9 cellular contexts compared by ENCODE assay signal in genomic region chr2:54634012-54634411, GRCh38.
DNase-seq lines count a peak whose midpoint lies in the region; ATAC-seq, FAIRE-seq and TF ChIP-seq lines count a peak whose summit lies in the region.
"Had no signal": no experiment of that assay in that cellular context is flagged by ENCODE, and none has a peak within 500 bp of the region (broad histone marks: within the 10 kb centered on the region; RNA-seq: fewer than 3 reads in every experiment).

No MANE protein-coding gene starts in this region.

- H3K27ac ChIP-seq in left ventricle myocardium inferior (replicated peaks) (peak overlapping the region; percentile 90), GM12878 (ENCODE audit: control insufficient read depth, insufficient read depth) (peak overlapping the region; percentile 95), upper lobe of right lung (peak overlapping the region; percentile 61)

- H3K27me3 ChIP-seq in left ventricle myocardium inferior (ENCODE audit: low read depth) (no peaks in the 10 kb centered on the region), GM12878 (replicated peaks in 1 of 2; ENCODE audit: control insufficient read depth in 2 of 2, insufficient read depth in 2 of 2, low read length in 1 of 2) (no peaks in the 10 kb centered on the region), upper lobe of right lung (no peaks in the 10 kb centered on the region)

- peaks cover 100% of the 10 kb centered on the region for H3K4me1 ChIP-seq in left ventricle myocardium inferior
- H3K4me1 ChIP-seq in GM12878 (ENCODE audit: control insufficient read depth, insufficient read depth, low read length): peaks cover 57% of the 10 kb centered on the region
- peaks cover 64% of the 10 kb centered on the region for H3K4me1 ChIP-seq in upper lobe of right lung

- peak overlapping the region; percentile 61 for H3K9ac ChIP-seq in GM12878 (ENCODE audit: control insufficient read depth, insufficient read depth, low read length)

- H2AFZ ChIP-seq in GM12878 (ENCODE audit: control insufficient read depth, low read depth, low read length): no peak overlapping the region

- TF ChIP-seq EP300 in GM12878 (IDR thresholded peaks at IDR 0.05; ENCODE audit: borderline replicate concordance in 1 of 2, control insufficient read depth in 1 of 2, low read depth in 2 of 2, low read length in 2 of 2): no peak

- ATAC-seq in Right ventricle myocardium inferior: no peak
- 0 out of 3 replicates have a peak, but pooled peaks have one; percentile 1 for ATAC-seq in GM12878
- ATAC-seq in upper lobe of right lung: no peak
- ATAC-seq in HG03565 (IDR thresholded peaks at IDR 0.05; ENCODE audit: unreplicated experiment): no peak
- ATAC-seq in GM21576 (IDR thresholded peaks at IDR 0.05; ENCODE audit: unreplicated experiment): no peak

- in situ Hi-C loops in GM12878 (cut with MboI): no loop called here

- RAD21 ChIA-PET in GM12878 (lab: Charles Lee; ENCODE audit: unreplicated experiment): interaction anchor here (0.7 to 3.9 kb wide), 27 partner anchors 9 to 110 kb away, joined by 3 to 56 read pairs (median 6); no protein-coding TSS in a partner anchor

- H3K79me2 ChIP-seq in GM12878 (ENCODE audit: control insufficient read depth, insufficient read depth, low read length): peaks cover 36% of the 10 kb centered on the region

- CTCF ChIA-PET in GM12878 (lab: Yijun Ruan, JAX): interaction anchor here (0.8 to 3.8 kb wide), 14 partner anchors 9 to 110 kb away, joined by 3 to 31 read pairs (median 4); no protein-coding TSS in a partner anchor

- H3K4me3 ChIP-seq in left ventricle myocardium inferior: peak overlapping the region; percentile 42
- peak overlapping the region; percentile 38; the same call in 1 of the 2 replicates for H3K4me3 ChIP-seq in GM12878
- H3K4me3 ChIP-seq in upper lobe of right lung: no peak overlapping the region

- no peak for TF ChIP-seq RAD21 in GM12878 (IDR thresholded peaks at IDR 0.05; ENCODE audit: insufficient read depth, low read depth, low read length)

- SMC1A ChIA-PET in GM12878 (lab: Charles Lee; ENCODE audit: uncharacterized antibody, unreplicated experiment): interaction anchor here (0.6 to 6.4 kb wide), 32 partner anchors 10 to 277 kb away, joined by 3 to 86 read pairs (median 6); no protein-coding TSS in a partner anchor

- H3K4me2 ChIP-seq in GM12878 (ENCODE audit: control insufficient read depth, insufficient read depth): peak overlapping the region; percentile 61

- 47% methylated on average over 3 of the region's 3 CpGs for WGBS in GM12878 (ENCODE audit: insufficient coverage, insufficient replicate concordance, low lambda C conversion rate, missing lambda C conversion rate)

- no peaks in the 10 kb centered on the region; the same call in 1 of the 2 replicates for H4K20me1 ChIP-seq in GM12878 (ENCODE audit: control insufficient read depth, insufficient read depth)

- H3K9me3 ChIP-seq in left ventricle myocardium inferior (replicated peaks): no peaks in the 10 kb centered on the region
- H3K9me3 ChIP-seq in GM12878 (replicated peaks; ENCODE audit: control insufficient read depth, insufficient read depth, low read length): no peaks in the 10 kb centered on the region; the same call in 2 of the 3 replicates
- H3K9me3 ChIP-seq in upper lobe of right lung: no peaks in the 10 kb centered on the region

- FAIRE-seq in GM12878 (lab: Jason Lieb, UNC): no peak

- intact Hi-C loops in left ventricle myocardium inferior (cut with micrococcal nuclease): loop anchor here (10.0 kb wide), 1 partner anchor 109 kb away; no protein-coding TSS in a partner anchor
- intact Hi-C loops in Right ventricle myocardium inferior (cut with DNase I): no loop called here
- intact Hi-C loops in GM12878 (cut with micrococcal nuclease; ENCODE audit: unreplicated experiment): loop anchor here (1.0 to 10.0 kb wide), 6 partner anchors 47 to 529 kb away; no protein-coding TSS in a partner anchor
- intact Hi-C loops in upper lobe of right lung (cut with DNase I): no loop called here

- DNase-seq in left ventricle myocardium inferior (no peak), Right ventricle myocardium inferior (ENCODE audit: missing footprints) (no peak), GM12878 (ENCODE audit: low read depth, low spot score) (no peak), myocyte (ENCODE audit: low read depth) (peak; percentile 13), upper lobe of right lung (no peak), MV-4-11 (lab: John Stamatoyannopoulos, UW) (no peak)
- DNase-seq: NCI-H748 treated with DMSO at 0.1 percent for 48 hours had no signal

- no peak for TF ChIP-seq POLR2A in GM12878 (IDR thresholded peaks at IDR 0.05; ENCODE audit: low read depth, low read length)

- BruUV-seq in GM12878 (replicated peaks; lab: Mats Ljungman, UMichigan): no TSS peak

- no peak for TF ChIP-seq CTCF in left ventricle myocardium inferior (IDR thresholded peaks at IDR 0.05; ENCODE audit: borderline replicate concordance)
- TF ChIP-seq CTCF in GM12878 (IDR thresholded peaks at IDR 0.05 in 2 of 3, conservative IDR thresholded peaks at IDR 0.05 in 1 of 3; ENCODE audit: control insufficient read depth in 2 of 3, extremely low read depth in 1 of 3, insufficient read depth in 1 of 3, low read depth in 3 of 3, low read length in 3 of 3): no peak
- TF ChIP-seq CTCF in upper lobe of right lung (IDR thresholded peaks at IDR 0.05): no peak

- POLR2A ChIA-PET in GM12878 (lab: Charles Lee): interaction anchor here (0.8 to 4.0 kb wide), 15 partner anchors 10 to 110 kb away, joined by 3 to 40 read pairs (median 8); no protein-coding TSS in a partner anchor

- H3K36me3 ChIP-seq in left ventricle myocardium inferior (peaks cover 77% of the 10 kb centered on the region), GM12878 (ENCODE audit: control insufficient read depth in 2 of 2, insufficient read depth in 2 of 2, low read length in 1 of 2) (peaks cover 40 to 47% of the 10 kb centered on the region in 2 experiments), upper lobe of right lung (peaks cover 93% of the 10 kb centered on the region)

TF ChIP-seq in GM12878, 131 proteins besides CTCF, POLR2A, EP300 and RAD21:
- TF ChIP-seq, protein P1, sequence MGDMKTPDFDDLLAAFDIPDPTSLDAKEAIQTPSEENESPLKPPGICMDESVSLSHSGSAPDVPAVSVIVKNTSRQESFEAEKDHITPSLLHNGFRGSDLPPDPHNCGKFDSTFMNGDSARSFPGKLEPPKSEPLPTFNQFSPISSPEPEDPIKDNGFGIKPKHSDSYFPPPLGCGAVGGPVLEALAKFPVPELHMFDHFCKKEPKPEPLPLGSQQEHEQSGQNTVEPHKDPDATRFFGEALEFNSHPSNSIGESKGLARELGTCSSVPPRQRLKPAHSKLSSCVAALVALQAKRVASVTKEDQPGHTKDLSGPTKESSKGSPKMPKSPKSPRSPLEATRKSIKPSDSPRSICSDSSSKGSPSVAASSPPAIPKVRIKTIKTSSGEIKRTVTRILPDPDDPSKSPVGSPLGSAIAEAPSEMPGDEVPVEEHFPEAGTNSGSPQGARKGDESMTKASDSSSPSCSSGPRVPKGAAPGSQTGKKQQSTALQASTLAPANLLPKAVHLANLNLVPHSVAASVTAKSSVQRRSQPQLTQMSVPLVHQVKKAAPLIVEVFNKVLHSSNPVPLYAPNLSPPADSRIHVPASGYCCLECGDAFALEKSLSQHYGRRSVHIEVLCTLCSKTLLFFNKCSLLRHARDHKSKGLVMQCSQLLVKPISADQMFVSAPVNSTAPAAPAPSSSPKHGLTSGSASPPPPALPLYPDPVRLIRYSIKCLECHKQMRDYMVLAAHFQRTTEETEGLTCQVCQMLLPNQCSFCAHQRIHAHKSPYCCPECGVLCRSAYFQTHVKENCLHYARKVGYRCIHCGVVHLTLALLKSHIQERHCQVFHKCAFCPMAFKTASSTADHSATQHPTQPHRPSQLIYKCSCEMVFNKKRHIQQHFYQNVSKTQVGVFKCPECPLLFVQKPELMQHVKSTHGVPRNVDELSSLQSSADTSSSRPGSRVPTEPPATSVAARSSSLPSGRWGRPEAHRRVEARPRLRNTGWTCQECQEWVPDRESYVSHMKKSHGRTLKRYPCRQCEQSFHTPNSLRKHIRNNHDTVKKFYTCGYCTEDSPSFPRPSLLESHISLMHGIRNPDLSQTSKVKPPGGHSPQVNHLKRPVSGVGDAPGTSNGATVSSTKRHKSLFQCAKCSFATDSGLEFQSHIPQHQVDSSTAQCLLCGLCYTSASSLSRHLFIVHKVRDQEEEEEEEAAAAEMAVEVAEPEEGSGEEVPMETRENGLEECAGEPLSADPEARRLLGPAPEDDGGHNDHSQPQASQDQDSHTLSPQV (IDR thresholded peaks at IDR 0.05): peak; percentile 68; the same call in 1 of the 2 replicates
- no peak for TF ChIP-seq CBFB (IDR thresholded peaks at IDR 0.05; ENCODE audit: low read depth)
- TF ChIP-seq ZBTB4 (CRISPR knock-in tag; IDR thresholded peaks at IDR 0.05): 0 out of 2 replicates have a peak, but pooled peaks have one; percentile 56
TF ChIP-seq in GM12878: peak in this region for 2.

Comparison
In these comparisons a context has a peak if more than half of its experiments do, and no peak if none do; other contexts are left out.
1. intact Hi-C loops: an anchor here in left ventricle myocardium inferior (10.0 kb wide) and GM12878 (1.0 to 10.0 kb wide); none called in Right ventricle myocardium inferior and upper lobe of right lung.